Comparison of ENCODE assay signal across 9 cellular contexts in genomic region chr7:31373337-31374289, GRCh38. TPM values are rescaled to one million over a fixed set of nuclear protein-coding genes. Genes with fewer than 3 reads are reported as not detected.
DNase-seq lines count a peak whose midpoint lies in the region; ATAC-seq and TF ChIP-seq lines count a peak whose summit lies in the region.
"Had no signal": no experiment of that assay in that cellular context is flagged by ENCODE, and none has a peak within 500 bp of the region (broad histone marks: within the 10 kb centered on the region; RNA-seq: fewer than 3 reads in every experiment).

No MANE protein-coding gene starts in this region.

- peak; percentile 79 for TF ChIP-seq CTCF in LNCaP clone FGC (IDR thresholded peaks at IDR 0.05; ENCODE audit: control insufficient read depth, extremely low read depth, insufficient read depth)
- peak; percentile 77 for TF ChIP-seq CTCF in SK-N-SH (IDR thresholded peaks at IDR 0.05)
- TF ChIP-seq CTCF in fibroblast of villous mesenchyme (IDR thresholded peaks at IDR 0.05; ENCODE audit: insufficient read depth, low read depth, low read length): peak; percentile 48

- ATAC-seq in Right ventricle myocardium inferior: peak; percentile 46

- POLR2A ChIA-PET in SK-N-SH (lab: Yijun Ruan, JAX): interaction anchor here (0.6 kb wide), 1 partner anchor 185 kb away, joined by 3 read pairs; no protein-coding TSS in a partner anchor

- H3K9me3 ChIP-seq in HAP-1: no peaks in the 10 kb centered on the region
- H3K9me3 ChIP-seq in SK-N-SH: no peaks in the 10 kb centered on the region

- H3K9ac ChIP-seq in SK-N-SH: no peak overlapping the region

- no peaks in the 10 kb centered on the region for H3K9me2 ChIP-seq in SK-N-SH

- H3K4me3 ChIP-seq in HAP-1 (no peak overlapping the region), LNCaP clone FGC (ENCODE audit: low read depth, low read length) (no peak overlapping the region), SK-N-SH (ENCODE audit: low read depth in 2 of 2, low read length in 1 of 2) (peak overlapping the region in 1 of 2 experiments; percentile 7; a peak in 1 of 4 replicates), fibroblast of villous mesenchyme (ENCODE audit: low read depth, low read length) (no peak overlapping the region)

- peak; percentile 65 for TF ChIP-seq RAD21 in SK-N-SH (IDR thresholded peaks at IDR 0.05; ENCODE audit: low read length)

- H3F3A ChIP-seq in SK-N-SH (replicated peaks; ENCODE audit: insufficient read depth): no peaks in the 10 kb centered on the region

- H3K4me2 ChIP-seq in SK-N-SH: no peak overlapping the region

- H2AFZ ChIP-seq in SK-N-SH (ENCODE audit: low read depth): no peak overlapping the region

- no peaks in the 10 kb centered on the region for H4K20me1 ChIP-seq in SK-N-SH (ENCODE audit: insufficient read depth)

- 15% methylated on average over 12 of the region's 12 CpGs for WGBS in SK-N-SH (ENCODE audit: low lambda C conversion rate)

- intact Hi-C loops in Right ventricle myocardium inferior (cut with DNase I) (no loop called here), cardiac septum (cut with DNase I) (no loop called here)

- no peaks in the 10 kb centered on the region for H3K36me3 ChIP-seq in HAP-1 (replicated peaks)
- H3K36me3 ChIP-seq in SK-N-SH (replicated peaks in 1 of 2; ENCODE audit: control insufficient read depth in 1 of 2, insufficient read depth in 2 of 2, low read length in 1 of 2): no peaks in the 10 kb centered on the region

- no peak for DNase-seq in Right ventricle myocardium inferior (ENCODE audit: missing footprints)
- DNase-seq in cardiac septum (ENCODE audit: low spot score): no peak
- peak; percentile 48 to 67 for DNase-seq in HAP-1 (ENCODE audit: low spot score in 2 of 2)
- DNase-seq in LNCaP clone FGC (ENCODE audit: low read depth): peak; percentile 22
- DNase-seq in SK-N-SH: peak; percentile 52
- peak; percentile 2 for DNase-seq in fibroblast of villous mesenchyme (ENCODE audit: low read depth)
- DNase-seq in pulmonary artery endothelial cell (ENCODE audit: low read depth, low spot score): peak; percentile 4
- no peak for DNase-seq in mesenteric fat pad (ENCODE audit: low spot score)

- H3K79me2 ChIP-seq in SK-N-SH (ENCODE audit: insufficient read depth): no peaks in the 10 kb centered on the region

- CTCF ChIA-PET in SK-N-SH (lab: Yijun Ruan, JAX): interaction anchor here (0.7 to 2.6 kb wide), 26 partner anchors 10 to 837 kb away, joined by 3 to 17 read pairs (median 3); no protein-coding TSS in a partner anchor

- H3K4me1 ChIP-seq in HAP-1: no peaks in the 10 kb centered on the region
- H3K4me1 ChIP-seq in SK-N-SH (ENCODE audit: control insufficient read depth in 1 of 2, insufficient read depth in 2 of 2, low read depth in 1 of 2, low read length in 1 of 2): no peaks in the 10 kb centered on the region; a peak in 1 of 4 replicates

- peaks cover 5% of the 10 kb centered on the region for H3K27me3 ChIP-seq in HAP-1 (ENCODE audit: low read depth)
- H3K27me3 ChIP-seq in SK-N-SH (ENCODE audit: insufficient read depth): peaks cover 56% of the 10 kb centered on the region

- in situ Hi-C loops in HAP-1 (cut with MboI; ENCODE audit: low sequenced_read_pairs): loop anchor here (10.0 kb wide), 2 partner anchors 261 to 361 kb away; no protein-coding TSS in a partner anchor

- no peak overlapping the region for H3K27ac ChIP-seq in SK-N-SH (ENCODE audit: low read depth in 2 of 2, low read length in 1 of 2)

- TF ChIP-seq EP300 in SK-N-SH (IDR thresholded peaks at IDR 0.05; ENCODE audit: borderline replicate concordance in 1 of 2, low read depth in 1 of 2, low read length in 1 of 2): no peak

TF ChIP-seq in SK-N-SH, 30 proteins besides CTCF, POLR2A, EP300 and RAD21:
- peak; percentile 49; the same call in 1 of the 2 replicates for TF ChIP-seq SMC3 (IDR thresholded peaks at IDR 0.05; ENCODE audit: low read depth, low read length)
- no peak for TF ChIP-seq POLR2AphosphoS5 (IDR thresholded peaks at IDR 0.05; ENCODE audit: low read depth, low read length)
- TF ChIP-seq USF1 (IDR thresholded peaks at IDR 0.05; ENCODE audit: borderline replicate concordance, low read depth): no peak
- TF ChIP-seq FOSL2 (IDR thresholded peaks at IDR 0.05; ENCODE audit: borderline replicate concordance, low read depth): no peak
- TF ChIP-seq NFIC (IDR thresholded peaks at IDR 0.05; ENCODE audit: borderline replicate concordance): no peak

RNA-seq across cellular contexts. Expression of gene NEUROD6, which starts 33.1 kb away (rescaled TPM):
- total RNA-seq in Right ventricle myocardium inferior (not detected), cardiac septum (not detected), fibroblast of villous mesenchyme (not detected in 2 replicates), pulmonary artery endothelial cell (not detected in 2 replicates), mesenteric fat pad (not detected)
- polyA plus RNA-seq in SK-N-SH (2012; rRNA removed): not detected in 2 replicates
- polyA plus RNA-seq in SK-N-SH (2012; cell fraction: cytosol; rRNA removed): not detected in 2 replicates
- not detected in 2 replicates for polyA plus RNA-seq in SK-N-SH (2012; cell fraction: nucleus; rRNA removed)
- total RNA-seq: glomerular endothelial cell had no signal

Comparison
In these comparisons a context has a peak if more than half of its experiments do, and no peak if none do; other contexts are left out.
1. DNase-seq: peak in HAP-1 (2 of 2), LNCaP clone FGC (single experiment), SK-N-SH (single experiment), fibroblast of villous mesenchyme (single experiment) and pulmonary artery endothelial cell (single experiment); none in Right ventricle myocardium inferior (single experiment), cardiac septum (single experiment) and mesenteric fat pad (single experiment).
2. Peak in every context shown above with its lines, with median percentiles within 50 percentile points of each other: CTCF ChIP-seq.